8 cellular contexts compared by ENCODE assay signal in genomic region chr2:159118115-159118858, GRCh38.
DNase-seq lines count a peak whose midpoint lies in the region; TF ChIP-seq lines count a peak whose summit lies in the region.

No MANE protein-coding gene starts in this region.

- no peaks in the 10 kb centered on the region for H3K36me3 ChIP-seq in uterus

- no peaks in the 10 kb centered on the region for H3K9me3 ChIP-seq in uterus

- H3K27me3 ChIP-seq in uterus, result no peaks in the 10 kb centered on the region

- intact Hi-C loops in head of caudate nucleus (cut with DNase I), result loop anchor here (1.0 to 10.0 kb wide), 3 partner anchors 83 to 217 kb away; partner anchors contain the start of gene TANC1
- intact Hi-C loops in posterior vena cava (cut with DNase I), result loop anchor here in 1 of 2 donors (5.0 to 10.0 kb wide), 2 partner anchors 63 to 211 kb away; no protein-coding TSS in a partner anchor
- intact Hi-C loops in uterus (cut with DNase I; ENCODE audit: low total_unique reads), result loop anchor here (5.0 to 10.0 kb wide), 2 partner anchors 153 to 216 kb away; partner anchors contain the start of gene TANC1

- H3K4me1 ChIP-seq in uterus, result peaks cover 4% of the 10 kb centered on the region in 2 donors

- peak; percentile 86 to 89 (median 86) for TF ChIP-seq CTCF in uterus (IDR thresholded peaks at IDR 0.05)

- H3K4me3 ChIP-seq in uterus, result no peak overlapping the region

- TF ChIP-seq POLR2A in uterus (IDR thresholded peaks at IDR 0.05), result no peak

- peak; percentile 80 for DNase-seq in GM03348 (ENCODE audit: low spot score)
- peak; percentile 79 for DNase-seq in H4 (ENCODE audit: low spot score)
- DNase-seq in M059J (ENCODE audit: low read depth), result peak; percentile 81
- DNase-seq in SK-N-DZ (ENCODE audit: low spot score), result peak; percentile 73
- DNase-seq in activated naive CD4-positive, alpha-beta T cell treated with Interleukin-2 at 50 U/mL for 16 hours, result peak; percentile 76
- peak; percentile 63 to 98 (median 94) for DNase-seq in head of caudate nucleus
- DNase-seq in posterior vena cava (ENCODE audit: low spot score), result peak; percentile 94
- DNase-seq in uterus, result peak; percentile 87 to 88

- peak overlapping the region; percentile 33 to 46 for H3K27ac ChIP-seq in uterus
